19 cellular contexts compared by ENCODE assay signal in the genomic region with DNA sequence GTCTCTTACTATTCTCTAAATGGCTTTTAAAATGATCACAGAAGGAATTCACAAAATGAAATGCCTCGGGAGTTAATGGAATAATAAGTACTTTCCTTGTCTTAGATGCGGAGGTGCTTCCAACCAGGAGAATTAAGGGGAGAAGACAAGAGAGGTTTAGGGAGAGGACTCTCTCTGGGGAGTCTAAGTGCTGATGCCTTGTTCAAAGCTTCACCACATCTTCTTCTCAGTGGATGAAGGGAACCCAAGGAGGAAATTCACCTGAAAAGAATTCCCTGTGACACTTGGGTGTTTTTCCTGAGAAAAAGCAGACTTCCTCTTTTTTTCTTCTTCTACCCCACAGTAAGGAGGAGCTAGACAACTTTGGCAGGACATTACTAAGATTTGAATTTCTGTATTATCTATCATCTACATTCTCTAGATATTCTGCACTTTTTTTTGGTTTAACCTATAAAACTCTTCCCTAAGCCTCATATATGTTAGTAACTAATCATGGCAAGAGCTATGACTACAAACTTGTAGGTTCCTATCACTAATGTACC.
DNase-seq lines count a peak whose midpoint lies in the region; ATAC-seq, FAIRE-seq and TF ChIP-seq lines count a peak whose summit lies in the region.
"Had no signal": no experiment of that assay in that cellular context is flagged by ENCODE, and none has a peak within 500 bp of the region (broad histone marks: within the 10 kb centered on the region; RNA-seq: fewer than 3 reads in every experiment).

No MANE protein-coding gene starts in this region.

- BruUV-seq in A673 (replicated peaks; lab: Mats Ljungman, UMichigan): no TSS peak

- 94% methylated on average over 2 of the region's 2 CpGs; no CpG with 5 or more reads in 1 of the 2 experiments for WGBS in mesodermal cell (ENCODE audit: insufficient coverage in 2 of 2), 2 experiments
- no CpG with 5 or more reads among the region's 2 CpGs for WGBS in trophoblast cell (ENCODE audit: extremely low coverage, insufficient coverage, insufficient read length)
- 53% methylated on average over 2 of the region's 2 CpGs for WGBS in esophagus muscularis mucosa

- H3K4me1 ChIP-seq in A673 (ENCODE audit: insufficient read depth, low read length, poor library complexity, severe bottlenecking): peaks cover 70% of the 10 kb centered on the region
- H3K4me1 ChIP-seq in astrocyte (ENCODE audit: insufficient read depth, low read length): no peaks in the 10 kb centered on the region
- H3K4me1 ChIP-seq in mesodermal cell (ENCODE audit: control insufficient read depth, insufficient read depth, low read length, poor library complexity, severe bottlenecking): peaks cover 30% of the 10 kb centered on the region
- peaks cover 8 to 10% of the 10 kb centered on the region in 2 experiments for H3K4me1 ChIP-seq in trophoblast cell (ENCODE audit: control insufficient read depth in 1 of 2, insufficient read depth in 2 of 2, low read length in 2 of 2)
- peaks cover 0 to 60% (median 49%) of the 10 kb centered on the region in 4 donors for H3K4me1 ChIP-seq in esophagus muscularis mucosa
- no peaks in the 10 kb centered on the region for H3K4me1 ChIP-seq in effector memory CD4-positive, alpha-beta T cell (ENCODE audit: control insufficient read depth, insufficient read depth, low read length, poor library complexity, severe bottlenecking)
- H3K4me1 ChIP-seq: BLaER1 had no signal

- H2BK120ac ChIP-seq in trophoblast cell (ENCODE audit: insufficient read depth, low read length, poor library complexity): no peak overlapping the region

- H4K8ac ChIP-seq in trophoblast cell (ENCODE audit: low read depth, low read length): no peak overlapping the region

- H3K27me3 ChIP-seq in A673 (replicated peaks; ENCODE audit: insufficient read depth, low read depth, low read length, poor library complexity) (no peaks in the 10 kb centered on the region), astrocyte (ENCODE audit: insufficient read depth, low read length) (no peaks in the 10 kb centered on the region), trophoblast cell (ENCODE audit: insufficient read depth, low read length) (no peaks in the 10 kb centered on the region), esophagus muscularis mucosa (no peaks in the 10 kb centered on the region)
- H3K27me3 ChIP-seq in effector memory CD4-positive, alpha-beta T cell (replicated peaks; ENCODE audit: control insufficient read depth, insufficient read depth, low read length, poor library complexity, severe bottlenecking): no peaks in the 10 kb centered on the region
- H3K27me3 ChIP-seq: BLaER1 had no signal

- no peak overlapping the region for H3K4ac ChIP-seq in trophoblast cell (ENCODE audit: low read depth, low read length)

- H3K36me3 ChIP-seq in A673 (ENCODE audit: insufficient read depth, low read length, poor library complexity, severe bottlenecking) (no peaks in the 10 kb centered on the region), astrocyte (ENCODE audit: insufficient read depth, low read length) (no peaks in the 10 kb centered on the region), mesodermal cell (ENCODE audit: control insufficient read depth, insufficient read depth, low read length) (peaks cover 20% of the 10 kb centered on the region), trophoblast cell (ENCODE audit: control insufficient read depth in 1 of 2, insufficient read depth in 2 of 2, low read length in 2 of 2) (peaks cover 4 to 6% of the 10 kb centered on the region in 2 experiments), esophagus muscularis mucosa (peaks cover 0 to 47% (median 8%) of the 10 kb centered on the region in 4 donors)
- no peaks in the 10 kb centered on the region for H3K36me3 ChIP-seq in effector memory CD4-positive, alpha-beta T cell (ENCODE audit: control insufficient read depth, insufficient read depth, low read length)
- H3K36me3 ChIP-seq: BLaER1 had no signal

- no peak for TF ChIP-seq POLR2A in esophagus muscularis mucosa (IDR thresholded peaks at IDR 0.05; ENCODE audit: low read depth)

- H3K4me1 Mint-ChIP-seq in astrocyte (ENCODE audit: low read depth, unreplicated experiment): peaks cover 23% of the 10 kb centered on the region
- H3K4me1 Mint-ChIP-seq: CD14-positive monocyte; CD4-positive, alpha-beta memory T cell had no signal

- POLR2A ChIA-PET in A673 (lab: Charles Lee; ENCODE audit: low non-redundant PET): no interaction called here

- H3K4me3 Mint-ChIP-seq in astrocyte (ENCODE audit: unreplicated experiment): no peak overlapping the region
- H3K4me3 Mint-ChIP-seq: CD14-positive monocyte; CD4-positive, alpha-beta memory T cell; H9 had no signal

- H2BK12ac ChIP-seq in trophoblast cell (ENCODE audit: low read length): no peak overlapping the region

- no peak overlapping the region for H2AFZ ChIP-seq in astrocyte (ENCODE audit: low read depth, low read length)
- no peak overlapping the region for H2AFZ ChIP-seq in trophoblast cell (ENCODE audit: insufficient read depth, low read length, poor library complexity)

- no peak overlapping the region for H3K4me2 ChIP-seq in astrocyte (ENCODE audit: low read length)
- no peak overlapping the region for H3K4me2 ChIP-seq in trophoblast cell (ENCODE audit: low read length)
- H3K4me2 ChIP-seq: BLaER1 had no signal

- no peak overlapping the region for H4K91ac ChIP-seq in trophoblast cell (ENCODE audit: low read depth, low read length)

- no peaks in the 10 kb centered on the region for H3K9me3 Mint-ChIP-seq in astrocyte (ENCODE audit: unreplicated experiment)
- H3K9me3 Mint-ChIP-seq: CD14-positive monocyte, H9 had no signal

- peak overlapping the region; percentile 58 for H3K27ac ChIP-seq in A673 (ENCODE audit: low read depth, low read length, poor library complexity, severe bottlenecking)
- no peak overlapping the region for H3K27ac ChIP-seq in astrocyte (ENCODE audit: low read depth, low read length)
- peak overlapping the region; percentile 70 for H3K27ac ChIP-seq in mesodermal cell (ENCODE audit: low read depth, low read length, severe bottlenecking)
- peak overlapping the region; percentile 39 for H3K27ac ChIP-seq in trophoblast cell (ENCODE audit: low read depth, low read length)
- H3K27ac ChIP-seq in esophagus muscularis mucosa (replicated peaks in 1 of 4): peak overlapping the region in 2 of 4 donors; percentile 8 to 17
- no peak overlapping the region for H3K27ac ChIP-seq in effector memory CD4-positive, alpha-beta T cell (ENCODE audit: insufficient read depth, low read length, poor library complexity, severe bottlenecking)
- H3K27ac ChIP-seq: 22Rv1, A549, BLaER1, HL-60 had no signal

- no peak for TF ChIP-seq EP300 in esophagus muscularis mucosa (IDR thresholded peaks at IDR 0.05)

- H2BK5ac ChIP-seq in trophoblast cell (ENCODE audit: low read depth, low read length, poor library complexity): no peak overlapping the region

- H3K23ac ChIP-seq in trophoblast cell (ENCODE audit: low read length): no peak overlapping the region

- H4K20me1 ChIP-seq in astrocyte (ENCODE audit: insufficient read depth, low read length): no peaks in the 10 kb centered on the region
- H4K20me1 ChIP-seq: BLaER1 had no signal

- H3K36me3 Mint-ChIP-seq in astrocyte (ENCODE audit: low read depth, unreplicated experiment): peaks cover 8% of the 10 kb centered on the region
- H3K36me3 Mint-ChIP-seq: CD14-positive monocyte; CD4-positive, alpha-beta memory T cell had no signal

- CTCF ChIA-PET in A673 (lab: Charles Lee): no interaction called here

- H2AK5ac ChIP-seq in trophoblast cell (ENCODE audit: low read length): no peak overlapping the region

- TF ChIP-seq CTCF in A673 (conservative IDR thresholded peaks at IDR 0.05; ENCODE audit: low read depth, low read length) (no peak), astrocyte (IDR thresholded peaks at IDR 0.05; ENCODE audit: insufficient read depth, low read depth, low read length) (no peak), esophagus muscularis mucosa (IDR thresholded peaks at IDR 0.05) (no peak)

- H3K9ac ChIP-seq in astrocyte (ENCODE audit: low read length): no peak overlapping the region
- H3K9ac ChIP-seq in trophoblast cell (ENCODE audit: low read length): no peak overlapping the region
- H3K9ac ChIP-seq: BLaER1 had no signal

- H3K27me3 Mint-ChIP-seq in astrocyte (ENCODE audit: low read depth, unreplicated experiment): no peaks in the 10 kb centered on the region
- H3K27me3 Mint-ChIP-seq: CD4-positive, alpha-beta memory T cell had no signal

- H3K18ac ChIP-seq in trophoblast cell (ENCODE audit: low read length): no peak overlapping the region

- DNase-seq in A673 (ENCODE audit: low spot score) (no peak), astrocyte (ENCODE audit: low read depth) (no peak), trophoblast cell (no peak), esophagus muscularis mucosa (ENCODE audit: extremely low spot score) (no peak)
- DNase-seq in effector memory CD4-positive, alpha-beta T cell: no peak
- DNase-seq: Calu3; CD4-positive, alpha-beta memory T cell; DMS79 treated with DMSO at 0.1 percent for 48 hours; GF-D8; H9 had no signal

- H3K4me3 ChIP-seq in A673 (ENCODE audit: low read depth, low read length, poor library complexity, severe bottlenecking) (no peak overlapping the region), astrocyte (ENCODE audit: insufficient read depth, low read depth, low read length) (no peak overlapping the region), mesodermal cell (ENCODE audit: extremely low read depth, insufficient read depth, low read length, poor library complexity, severe bottlenecking) (no peak overlapping the region), trophoblast cell (ENCODE audit: low read depth, low read length) (no peak overlapping the region), esophagus muscularis mucosa (no peak overlapping the region)
- no peak overlapping the region for H3K4me3 ChIP-seq in effector memory CD4-positive, alpha-beta T cell (ENCODE audit: insufficient read depth, low read depth, low read length, poor library complexity, severe bottlenecking)
- H3K4me3 ChIP-seq: A549, BLaER1 had no signal

- intact Hi-C loops in A673 (cut with micrococcal nuclease; ENCODE audit: unreplicated experiment): no loop called here
- intact Hi-C loops in esophagus muscularis mucosa (cut with DNase I): no loop called here

- H3K79me1 ChIP-seq in trophoblast cell (ENCODE audit: low read length): peaks cover 2% of the 10 kb centered on the region

- no peak overlapping the region for H4K12ac ChIP-seq in trophoblast cell (ENCODE audit: low read depth, low read length)

- H3K79me2 ChIP-seq in astrocyte (ENCODE audit: insufficient read depth, low read length) (no peaks in the 10 kb centered on the region), trophoblast cell (ENCODE audit: control insufficient read depth, insufficient read depth, low read length, poor library complexity) (no peaks in the 10 kb centered on the region)

- H3K14ac ChIP-seq in trophoblast cell (ENCODE audit: low read length): no peak overlapping the region

- H3K27ac Mint-ChIP-seq in astrocyte (ENCODE audit: unreplicated experiment): peak overlapping the region; percentile 14
- H3K27ac Mint-ChIP-seq: CD14-positive monocyte; CD4-positive, alpha-beta memory T cell had no signal

- FAIRE-seq in astrocyte (lab: Jason Lieb, UNC): no peak
- FAIRE-seq: A549, H1 had no signal

- no peaks in the 10 kb centered on the region for H3K9me3 ChIP-seq in A673 (ENCODE audit: low read depth, low read length, poor library complexity, severe bottlenecking)
- no peaks in the 10 kb centered on the region for H3K9me3 ChIP-seq in astrocyte (ENCODE audit: insufficient read depth, low read depth, low read length)
- H3K9me3 ChIP-seq in mesodermal cell (ENCODE audit: control insufficient read depth, low read length): no peaks in the 10 kb centered on the region
- H3K9me3 ChIP-seq in trophoblast cell (ENCODE audit: insufficient read depth, low read depth, low read length): no peaks in the 10 kb centered on the region
- no peaks in the 10 kb centered on the region for H3K9me3 ChIP-seq in esophagus muscularis mucosa
- H3K9me3 ChIP-seq in effector memory CD4-positive, alpha-beta T cell (ENCODE audit: control insufficient read depth, low read length): no peaks in the 10 kb centered on the region
- H3K9me3 ChIP-seq: A549, BLaER1 had no signal

- no peak for ATAC-seq in HG03039 (IDR thresholded peaks at IDR 0.05; ENCODE audit: unreplicated experiment)
- ATAC-seq in HG03469 (IDR thresholded peaks at IDR 0.05; ENCODE audit: unreplicated experiment): no peak
- ATAC-seq: A549 had no signal

Comparison
In these comparisons a context has a peak if more than half of its experiments do, and no peak if none do; other contexts are left out.
1. H3K27ac ChIP-seq: peak in A673 (single experiment), mesodermal cell (single experiment) and trophoblast cell (single experiment); none in astrocyte (single experiment) and effector memory CD4-positive, alpha-beta T cell (single experiment).